Comparison of ENCODE assay signal across 16 cellular contexts in the genomic region with DNA sequence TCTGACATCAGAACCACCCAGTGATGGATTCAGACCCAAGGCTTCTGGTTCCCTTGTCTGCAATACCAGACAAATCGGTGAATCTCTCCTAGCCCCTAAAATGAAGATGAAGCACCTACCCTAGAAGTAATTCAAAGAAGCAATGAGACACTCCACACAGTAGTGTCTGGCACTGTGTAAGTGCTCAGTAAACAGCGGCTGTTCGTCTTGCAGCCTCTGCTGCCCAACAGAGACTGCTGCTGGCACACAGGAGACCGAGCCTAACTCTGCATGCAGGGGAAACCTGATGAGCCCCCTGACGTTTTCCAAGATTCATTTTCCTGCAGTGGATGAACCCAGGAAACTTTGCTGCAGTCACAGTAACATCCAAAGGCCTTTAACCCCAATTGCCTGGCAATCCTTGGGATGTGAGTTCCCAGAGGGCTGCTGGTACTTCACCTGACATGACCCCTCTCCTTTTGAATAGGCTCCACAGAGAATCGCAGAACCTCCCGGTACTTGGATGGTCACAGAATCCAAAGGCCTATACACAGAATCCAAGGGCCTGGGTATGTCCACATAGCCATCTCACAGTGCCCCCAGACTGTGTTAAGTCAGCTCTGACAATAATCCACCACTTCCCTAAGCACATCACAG.
"Had no signal": no experiment of that assay in that cellular context is flagged by ENCODE, and none has a peak within 500 bp of the region (broad histone marks: within the 10 kb centered on the region; RNA-seq: fewer than 3 reads in every experiment).

No MANE protein-coding gene starts in this region.

- DNase-seq: activated CD4-positive, alpha-beta T cell treated with anti-CD3 and anti-CD28 coated beads for 36 hours; activated naive CD4-positive, alpha-beta T cell treated with anti-CD3 and anti-CD28 coated beads, Interleukin-2, amount 50 U/mL, for 16 hours; activated T-cell treated with anti-CD3 and anti-CD28 coated beads for 4 hours; amniotic stem cell; body of pancreas; cortex of kidney; effector CD8-positive, alpha-beta T cell; left ventricle myocardium superior; right cardiac atrium; spleen; stimulated activated CD4-positive, alpha-beta T cell treated with anti-CD3 and anti-CD28 coated beads, Interleukin-1b, Interleukin-23, amount 100 ng/mL, for 48 hours; stimulated activated naive CD4-positive, alpha-beta T cell treated with Interleukin-2 at 50 U/mL for 16 hours; SW 1271; T1000 had no signal

- H3K27ac ChIP-seq: body of pancreas, epithelial cell of prostate, spleen had no signal

- ATAC-seq: activated CD4-positive, alpha-beta T cell treated with anti-CD3 and anti-CD28 coated beads for 36 hours; body of pancreas; gastroesophageal sphincter; left ventricle myocardium superior; right cardiac atrium had no signal

- H3K4me3 ChIP-seq: body of pancreas, gastroesophageal sphincter, spleen had no signal

- H3K27me3 ChIP-seq: body of pancreas, gastroesophageal sphincter, spleen had no signal

- H3K9me3 ChIP-seq: body of pancreas, gastroesophageal sphincter, spleen had no signal
